In the genomic region with DNA sequence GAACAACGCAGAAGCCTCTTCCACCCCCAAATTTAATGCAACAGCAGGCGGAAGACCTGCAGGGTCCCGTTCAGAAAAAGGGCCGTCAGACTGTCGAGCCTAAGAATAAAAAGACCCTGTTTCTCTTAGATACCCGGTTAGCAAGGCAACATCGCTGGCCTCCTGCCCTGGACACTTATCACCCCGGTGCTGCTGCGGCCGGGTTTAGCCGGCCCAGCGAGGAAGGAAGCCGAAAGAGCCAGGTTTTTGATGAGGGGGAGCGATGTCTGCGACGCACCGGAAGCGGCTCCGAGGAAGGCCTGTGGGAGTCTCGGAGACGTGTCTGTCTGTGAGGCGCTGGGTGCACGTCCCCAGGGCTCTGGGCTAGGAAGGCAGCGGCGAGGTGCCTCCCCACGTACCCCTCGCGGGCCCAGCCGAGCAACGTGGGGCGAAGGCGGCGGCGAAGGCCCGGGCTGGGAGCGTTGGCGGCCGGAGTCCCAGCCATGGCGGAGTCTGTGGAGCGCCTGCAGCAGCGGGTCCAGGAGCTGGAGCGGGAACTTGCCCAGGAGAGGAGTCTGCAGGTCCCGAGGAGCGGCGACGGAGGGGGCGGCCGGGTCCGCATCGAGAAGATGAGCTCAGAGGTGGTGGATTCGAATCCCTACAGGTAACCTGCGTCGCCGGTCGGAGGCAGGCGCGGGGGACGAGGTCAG, we compare ENCODE assay signal across 8 cellular contexts. TPM values are rescaled to one million over a fixed set of nuclear protein-coding genes. Genes with fewer than 3 reads are reported as not detected.
DNase-seq lines count a peak whose midpoint lies in the region; ATAC-seq and TF ChIP-seq lines count a peak whose summit lies in the region.

A gene (plus strand): TSS at position 274 of the 689 bp plus-strand sequence. CDS start 209 bp downstream, at position 483.

- H3K4me1 ChIP-seq in liver (ENCODE audit: control insufficient read depth in 4 of 4, insufficient read depth in 4 of 4, low read length in 3 of 4) = peaks cover 5 to 52% (median 28%) of the 10 kb centered on the region in 4 donors

- H3K27ac ChIP-seq in liver (ENCODE audit: low read depth in 1 of 2, low read length in 2 of 2) = peak within 1 kb of the TSS; percentile 92 to 99

- WGBS in liver = under 1% methylated on average over 58 of the region's 58 CpGs

- TF ChIP-seq RAD21 in liver (IDR thresholded peaks at IDR 0.05) = no peak

- peak within 1 kb of the TSS; percentile 78 for H3K4me3 ChIP-seq in AG10803 (ENCODE audit: low read length)
- peak within 1 kb of the TSS; percentile 57 to 90 (median 78) for H3K4me3 ChIP-seq in liver (ENCODE audit: low read depth in 1 of 3, low read length in 3 of 3)

- TF ChIP-seq CTCF in AG10803 (conservative IDR thresholded peaks at IDR 0.05; ENCODE audit: low read length) = no peak
- no peak for TF ChIP-seq CTCF in liver (IDR thresholded peaks at IDR 0.05; ENCODE audit: low read depth, low read length, missing input control)

- peak within 1 kb of the TSS; percentile 85 to 98 for H3K9ac ChIP-seq in liver (ENCODE audit: low read depth in 1 of 2, low read length in 2 of 2)

- ATAC-seq in GM18868 (IDR thresholded peaks at IDR 0.05; ENCODE audit: unreplicated experiment) (peak; percentile 73), HG03097 (IDR thresholded peaks at IDR 0.05; ENCODE audit: low FRiP score, unreplicated experiment) (peak; percentile 58)

- peaks cover 0 to 3% (median 0%) of the 10 kb centered on the region in 4 donors for H3K36me3 ChIP-seq in liver (ENCODE audit: control insufficient read depth in 4 of 4, insufficient read depth in 3 of 4, low read depth in 1 of 4, low read length in 3 of 4)

- H3K27me3 ChIP-seq in liver (ENCODE audit: control insufficient read depth in 4 of 4, insufficient read depth in 4 of 4, low read length in 3 of 4) = no peaks in the 10 kb centered on the region

- DNase-seq in AG10803 (ENCODE audit: low read depth) (peak; percentile 63), NCI-H446 treated with DMSO at 0.1 percent for 48 hours (lab: John Stamatoyannopoulos, UW) (peak; percentile 57), dermis blood vessel endothelial cell (peak; percentile 65)
- DNase-seq in activated CD4-positive, alpha-beta T cell treated with anti-CD3 and anti-CD28 coated beads, Interleukin-2, amount 50 U/mL, for 24 hours (ENCODE audit: low read depth in 1 of 2, low spot score in 1 of 2) = peak; percentile 63 to 67
- peak; percentile 76 for DNase-seq in stimulated activated CD4-positive, alpha-beta T cell treated with anti-CD3 and anti-CD28 coated beads, Interleukin-4, amount 100 ng/mL, for 24 hours

- no peaks in the 10 kb centered on the region for H3K9me3 ChIP-seq in liver (ENCODE audit: control insufficient read depth in 4 of 4, low read length in 3 of 4)

TF ChIP-seq in liver, 16 proteins besides CTCF, POLR2A, EP300 and RAD21:
- TF ChIP-seq HNF4A (conservative IDR thresholded peaks at IDR 0.05) = no peak
- TF ChIP-seq GABPA (IDR thresholded peaks at IDR 0.05 in 1 of 2, conservative IDR thresholded peaks at IDR 0.05 in 1 of 2) = peak; percentile 81 to 91
- no peak for TF ChIP-seq RXRA (IDR thresholded peaks at IDR 0.05)
- peak; percentile 63 for TF ChIP-seq YY1 (IDR thresholded peaks at IDR 0.05)
- TF ChIP-seq FOXA2 (IDR thresholded peaks at IDR 0.05) = no peak

RNA-seq across cellular contexts. Expression of the gene that starts here (rescaled TPM):
- total RNA-seq in dermis blood vessel endothelial cell (26.5 and 26.9 TPM in 2 replicates), liver (10 to 100 TPM; 38.9 to 51.9 TPM)
- polyA plus RNA-seq in liver = 10 to 100 TPM; 15.3 to 33.0 TPM

Comparison
In these comparisons a context has a peak if more than half of its experiments do, and no peak if none do; other contexts are left out.
1. Peak in every context shown above with its lines: DNase-seq, ATAC-seq, H3K4me3 ChIP-seq and H3K27ac ChIP-seq.